1 cellular context compared by ENCODE assay signal in the genomic region with DNA sequence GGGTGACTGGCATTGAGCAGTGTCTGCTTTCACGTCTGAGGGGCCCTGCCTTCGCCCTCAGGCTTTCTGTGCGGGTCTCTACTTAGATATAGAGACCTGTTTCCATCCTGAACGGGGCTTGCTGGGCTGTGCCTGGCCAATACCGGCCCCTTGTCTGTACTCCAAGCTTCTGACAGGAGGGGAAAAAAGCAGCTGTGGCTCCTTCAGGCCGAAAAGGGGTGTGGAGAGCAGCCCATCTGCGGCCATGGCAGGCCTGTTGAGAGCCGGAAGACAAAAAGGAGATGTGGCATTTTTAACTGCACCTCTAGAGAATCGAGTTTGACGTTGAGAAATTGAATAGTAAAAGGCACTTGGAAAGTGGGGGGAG.
TF ChIP-seq lines count a peak whose summit lies in the region.

No MANE protein-coding gene starts in this region.

TF ChIP-seq in HepG2, 621 proteins besides CTCF, POLR2A, EP300 and RAD21:
- TF ChIP-seq, protein P1, sequence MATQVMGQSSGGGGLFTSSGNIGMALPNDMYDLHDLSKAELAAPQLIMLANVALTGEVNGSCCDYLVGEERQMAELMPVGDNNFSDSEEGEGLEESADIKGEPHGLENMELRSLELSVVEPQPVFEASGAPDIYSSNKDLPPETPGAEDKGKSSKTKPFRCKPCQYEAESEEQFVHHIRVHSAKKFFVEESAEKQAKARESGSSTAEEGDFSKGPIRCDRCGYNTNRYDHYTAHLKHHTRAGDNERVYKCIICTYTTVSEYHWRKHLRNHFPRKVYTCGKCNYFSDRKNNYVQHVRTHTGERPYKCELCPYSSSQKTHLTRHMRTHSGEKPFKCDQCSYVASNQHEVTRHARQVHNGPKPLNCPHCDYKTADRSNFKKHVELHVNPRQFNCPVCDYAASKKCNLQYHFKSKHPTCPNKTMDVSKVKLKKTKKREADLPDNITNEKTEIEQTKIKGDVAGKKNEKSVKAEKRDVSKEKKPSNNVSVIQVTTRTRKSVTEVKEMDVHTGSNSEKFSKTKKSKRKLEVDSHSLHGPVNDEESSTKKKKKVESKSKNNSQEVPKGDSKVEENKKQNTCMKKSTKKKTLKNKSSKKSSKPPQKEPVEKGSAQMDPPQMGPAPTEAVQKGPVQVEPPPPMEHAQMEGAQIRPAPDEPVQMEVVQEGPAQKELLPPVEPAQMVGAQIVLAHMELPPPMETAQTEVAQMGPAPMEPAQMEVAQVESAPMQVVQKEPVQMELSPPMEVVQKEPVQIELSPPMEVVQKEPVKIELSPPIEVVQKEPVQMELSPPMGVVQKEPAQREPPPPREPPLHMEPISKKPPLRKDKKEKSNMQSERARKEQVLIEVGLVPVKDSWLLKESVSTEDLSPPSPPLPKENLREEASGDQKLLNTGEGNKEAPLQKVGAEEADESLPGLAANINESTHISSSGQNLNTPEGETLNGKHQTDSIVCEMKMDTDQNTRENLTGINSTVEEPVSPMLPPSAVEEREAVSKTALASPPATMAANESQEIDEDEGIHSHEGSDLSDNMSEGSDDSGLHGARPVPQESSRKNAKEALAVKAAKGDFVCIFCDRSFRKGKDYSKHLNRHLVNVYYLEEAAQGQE (IDR thresholded peaks at IDR 0.05; ENCODE audit: borderline replicate concordance in 1 of 2, low read depth in 1 of 2, low read length in 2 of 2): no peak
- TF ChIP-seq ZNF572 (CRISPR knock-in tag; IDR thresholded peaks at IDR 0.05) (no peak), FOXP4 (CRISPR knock-in tag; IDR thresholded peaks at IDR 0.05) (no peak), RBM22 (optimal IDR thresholded peaks at IDR 0.05; ENCODE audit: low read length) (peak; percentile 8), MBD4 (IDR thresholded peaks at IDR 0.05; ENCODE audit: borderline replicate concordance, low read length) (no peak), ARNTL (CRISPR knock-in tag; IDR thresholded peaks at IDR 0.05) (no peak)
- TF ChIP-seq, protein P2, sequence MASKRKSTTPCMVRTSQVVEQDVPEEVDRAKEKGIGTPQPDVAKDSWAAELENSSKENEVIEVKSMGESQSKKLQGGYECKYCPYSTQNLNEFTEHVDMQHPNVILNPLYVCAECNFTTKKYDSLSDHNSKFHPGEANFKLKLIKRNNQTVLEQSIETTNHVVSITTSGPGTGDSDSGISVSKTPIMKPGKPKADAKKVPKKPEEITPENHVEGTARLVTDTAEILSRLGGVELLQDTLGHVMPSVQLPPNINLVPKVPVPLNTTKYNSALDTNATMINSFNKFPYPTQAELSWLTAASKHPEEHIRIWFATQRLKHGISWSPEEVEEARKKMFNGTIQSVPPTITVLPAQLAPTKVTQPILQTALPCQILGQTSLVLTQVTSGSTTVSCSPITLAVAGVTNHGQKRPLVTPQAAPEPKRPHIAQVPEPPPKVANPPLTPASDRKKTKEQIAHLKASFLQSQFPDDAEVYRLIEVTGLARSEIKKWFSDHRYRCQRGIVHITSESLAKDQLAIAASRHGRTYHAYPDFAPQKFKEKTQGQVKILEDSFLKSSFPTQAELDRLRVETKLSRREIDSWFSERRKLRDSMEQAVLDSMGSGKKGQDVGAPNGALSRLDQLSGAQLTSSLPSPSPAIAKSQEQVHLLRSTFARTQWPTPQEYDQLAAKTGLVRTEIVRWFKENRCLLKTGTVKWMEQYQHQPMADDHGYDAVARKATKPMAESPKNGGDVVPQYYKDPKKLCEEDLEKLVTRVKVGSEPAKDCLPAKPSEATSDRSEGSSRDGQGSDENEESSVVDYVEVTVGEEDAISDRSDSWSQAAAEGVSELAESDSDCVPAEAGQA (IDR thresholded peaks at IDR 0.05; ENCODE audit: low read depth): no peak
- TF ChIP-seq, protein P2 (CRISPR knock-in tag; IDR thresholded peaks at IDR 0.05; ENCODE audit: borderline replicate concordance): no peak
